ENCODE assay signal across 17 cellular contexts in the genomic region with DNA sequence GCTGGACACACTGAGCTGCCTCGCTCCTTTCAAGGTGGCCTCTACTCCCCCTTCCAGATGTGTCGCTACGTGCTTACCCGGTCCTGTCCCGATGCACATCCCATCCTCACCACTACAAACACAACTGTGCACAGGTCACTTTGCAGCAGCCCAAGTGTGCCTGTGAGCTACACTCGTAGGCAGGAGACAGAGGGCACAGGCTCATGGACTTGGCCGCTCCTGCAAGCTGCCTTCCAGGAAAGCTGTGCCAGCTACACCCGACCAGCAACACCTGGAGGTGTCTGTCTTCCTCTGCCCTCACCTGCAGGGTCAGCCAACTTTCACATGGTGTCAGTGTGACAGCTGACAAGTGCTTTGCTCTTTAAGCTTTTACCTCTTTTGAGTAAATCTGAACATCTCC. TPM values are rescaled to one million over a fixed set of nuclear protein-coding genes. Genes with fewer than 3 reads are reported as not detected.
DNase-seq lines count a peak whose midpoint lies in the region; ATAC-seq, FAIRE-seq and TF ChIP-seq lines count a peak whose summit lies in the region.
"Had no signal": no experiment of that assay in that cellular context is flagged by ENCODE, and none has a peak within 500 bp of the region (broad histone marks: within the 10 kb centered on the region; RNA-seq: fewer than 3 reads in every experiment).

No MANE protein-coding gene starts in this region.

- peak overlapping the region; percentile 89 for H3K14ac ChIP-seq in neuronal stem cell (ENCODE audit: low read length)

- DNase-seq in right cardiac atrium = no peak
- no peak for DNase-seq in cardiac septum (ENCODE audit: low spot score)
- no peak for DNase-seq in bronchial epithelial cell (ENCODE audit: low read depth)
- DNase-seq in neuronal stem cell (ENCODE audit: low spot score) = no peak
- DNase-seq in stimulated activated effector memory CD8-positive, alpha-beta T cell treated with anti-CD3 and anti-CD28 coated beads, Interleukin-12 subunit alpha, Interleukin-12 subunit beta, amount 100 ng/mL, for 72 hours (ENCODE audit: low spot score in 2 of 2) = no peak
- no peak for DNase-seq in NCI-H526 treated with DMSO at 0.1 percent for 48 hours (lab: John Stamatoyannopoulos, UW)
- DNase-seq: CD4-positive, alpha-beta memory T cell; EL; H7; NCI-H1436; NCI-H2029 treated with DMSO at 0.1 percent for 48 hours; NCI-H524; NK-92 treated with Interleukin-12 subunit alpha and Interleukin-12 subunit beta, amount 100 ng/mL, for 24 hours had no signal

- H3K79me1 ChIP-seq in neuronal stem cell (ENCODE audit: low read depth, low read length) = peaks cover 3% of the 10 kb centered on the region

- FAIRE-seq in bronchial epithelial cell (lab: Jason Lieb, UNC) = peak; percentile 50
- FAIRE-seq: D721Med, HTR-8/SVneo had no signal

- H3K9me3 Mint-ChIP-seq in stimulated activated effector memory CD8-positive, alpha-beta T cell treated with anti-CD3 and anti-CD28 coated beads, Interleukin-12 subunit alpha, Interleukin-12 subunit beta, amount 100 ng/mL, for 72 hours = no peaks in the 10 kb centered on the region
- H3K9me3 Mint-ChIP-seq: CD4-positive, alpha-beta memory T cell had no signal

- H2BK15ac ChIP-seq in neuronal stem cell (ENCODE audit: low read length) = no peak overlapping the region

- H3K27me3 ChIP-seq in right cardiac atrium (ENCODE audit: control insufficient read depth, insufficient read depth) (no peaks in the 10 kb centered on the region), bronchial epithelial cell (ENCODE audit: control insufficient read depth, insufficient read depth, low read length) (no peaks in the 10 kb centered on the region), neuronal stem cell (ENCODE audit: control insufficient read depth in 3 of 3, insufficient read depth in 3 of 3, low read depth in 1 of 3, low read length in 3 of 3) (no peaks in the 10 kb centered on the region)

- H3K27ac ChIP-seq in right cardiac atrium (ENCODE audit: low read length) (no peak overlapping the region), neuronal stem cell (replicated peaks; ENCODE audit: low read length) (no peak overlapping the region)

- intact Hi-C loops in right cardiac atrium (cut with DNase I) (no loop called here), cardiac septum (cut with DNase I) (no loop called here)

- H3K27ac Mint-ChIP-seq in stimulated activated effector memory CD8-positive, alpha-beta T cell treated with anti-CD3 and anti-CD28 coated beads, Interleukin-12 subunit alpha, Interleukin-12 subunit beta, amount 100 ng/mL, for 72 hours = peak overlapping the region; percentile 71

- H3K9ac ChIP-seq in neuronal stem cell (ENCODE audit: low read depth, low read length, poor library complexity) = no peak overlapping the region

- peaks cover 7% of the 10 kb centered on the region for H3K4me1 Mint-ChIP-seq in stimulated activated effector memory CD8-positive, alpha-beta T cell treated with anti-CD3 and anti-CD28 coated beads, Interleukin-12 subunit alpha, Interleukin-12 subunit beta, amount 100 ng/mL, for 72 hours

- no peak overlapping the region for H4K91ac ChIP-seq in neuronal stem cell (ENCODE audit: low read depth, low read length, poor library complexity)

- 86% methylated on average over 8 of the region's 8 CpGs for WGBS in right cardiac atrium
- no CpG with 5 or more reads among the region's 8 CpGs for WGBS in neuronal stem cell (ENCODE audit: extremely low coverage in 2 of 2, insufficient read length in 2 of 2, insufficient replicate concordance in 1 of 2), 2 donors

- H3K36me3 Mint-ChIP-seq in stimulated activated effector memory CD8-positive, alpha-beta T cell treated with anti-CD3 and anti-CD28 coated beads, Interleukin-12 subunit alpha, Interleukin-12 subunit beta, amount 100 ng/mL, for 72 hours = peaks cover 86% of the 10 kb centered on the region

- no peak overlapping the region for H2BK5ac ChIP-seq in neuronal stem cell (ENCODE audit: low read length)

- ATAC-seq in right cardiac atrium (peak; percentile 32 to 51), HG02623 (IDR thresholded peaks at IDR 0.05; ENCODE audit: unreplicated experiment) (no peak), HG03045 (IDR thresholded peaks at IDR 0.05; ENCODE audit: unreplicated experiment) (no peak)
- ATAC-seq in stimulated activated effector memory CD8-positive, alpha-beta T cell treated with anti-CD3 and anti-CD28 coated beads, Interleukin-12 subunit alpha, Interleukin-12 subunit beta, amount 100 ng/mL, for 72 hours = no peak

- peak overlapping the region; percentile 64 for H3K18ac ChIP-seq in neuronal stem cell (ENCODE audit: low read length)

- peak overlapping the region; percentile 61 for H2BK120ac ChIP-seq in neuronal stem cell (ENCODE audit: low read depth, low read length)

- H2BK12ac ChIP-seq in neuronal stem cell (ENCODE audit: low read length) = peak overlapping the region; percentile 41

- H2AK5ac ChIP-seq in neuronal stem cell (ENCODE audit: low read depth, low read length) = no peak overlapping the region

- H3K9me3 ChIP-seq in right cardiac atrium (ENCODE audit: control insufficient read depth, low read length) (no peaks in the 10 kb centered on the region), neuronal stem cell (replicated peaks in 1 of 2; ENCODE audit: control insufficient read depth in 2 of 2, insufficient read depth in 1 of 2, low read depth in 1 of 2, low read length in 2 of 2) (no peaks in the 10 kb centered on the region)

- peak overlapping the region; percentile 91 for H3K23ac ChIP-seq in neuronal stem cell (ENCODE audit: low read depth, low read length, poor library complexity)

- H3K4ac ChIP-seq in neuronal stem cell (ENCODE audit: low read length) = no peak overlapping the region

- no peak overlapping the region for H4K8ac ChIP-seq in neuronal stem cell (ENCODE audit: low read depth, low read length)

- H2AFZ ChIP-seq in neuronal stem cell (ENCODE audit: low read length) = no peak overlapping the region

- no peak overlapping the region for H3K4me2 ChIP-seq in neuronal stem cell (ENCODE audit: insufficient read depth, low read length, poor library complexity, severe bottlenecking)

- H3K4me3 ChIP-seq in right cardiac atrium (ENCODE audit: low read length) (no peak overlapping the region), bronchial epithelial cell (ENCODE audit: low read depth, low read length) (no peak overlapping the region), neuronal stem cell (ENCODE audit: low read length in 2 of 2) (no peak overlapping the region)

- TF ChIP-seq CTCF in bronchial epithelial cell (IDR thresholded peaks at IDR 0.05; ENCODE audit: insufficient read depth, low read length, severe bottlenecking) = no peak

- H3K4me1 ChIP-seq in right cardiac atrium (ENCODE audit: control insufficient read depth, insufficient read depth, low read length) = no peaks in the 10 kb centered on the region
- H3K4me1 ChIP-seq in neuronal stem cell (ENCODE audit: control insufficient read depth in 2 of 2, insufficient read depth in 1 of 2, low read depth in 1 of 2, low read length in 2 of 2) = no peaks in the 10 kb centered on the region

- peaks cover 11% of the 10 kb centered on the region for H3K36me3 ChIP-seq in bronchial epithelial cell (ENCODE audit: control insufficient read depth, insufficient read depth, low read length)
- H3K36me3 ChIP-seq in neuronal stem cell (replicated peaks in 1 of 2; ENCODE audit: control insufficient read depth in 2 of 2, insufficient read depth in 2 of 2, low read length in 2 of 2) = peaks cover 16 to 81% of the 10 kb centered on the region in 2 donors

- no peak overlapping the region for H3K4me3 Mint-ChIP-seq in stimulated activated effector memory CD8-positive, alpha-beta T cell treated with anti-CD3 and anti-CD28 coated beads, Interleukin-12 subunit alpha, Interleukin-12 subunit beta, amount 100 ng/mL, for 72 hours
- H3K4me3 Mint-ChIP-seq: CD4-positive, alpha-beta memory T cell had no signal

RNA-seq across cellular contexts. Expression of a gene that starts 15.4 kb away (rescaled TPM):
- total RNA-seq in right cardiac atrium (10 to 100 TPM; 36.5 to 50.2 (median 37.4) TPM), cardiac septum (48.3 TPM), bronchial epithelial cell (108 and 152 TPM in 2 replicates)
- 51.0 TPM for polyA plus RNA-seq in right cardiac atrium
- polyA plus RNA-seq in neuronal stem cell (2013, experiment 1 of 2) = 24.9 TPM
- 24.3 TPM for polyA plus RNA-seq in neuronal stem cell (2013, experiment 2 of 2)

RNA-seq across cellular contexts. Expression of a gene that starts 23.0 kb away (rescaled TPM):
- 1 to 10 TPM; 6.2 to 8.7 (median 7.7) TPM for total RNA-seq in right cardiac atrium
- polyA plus RNA-seq in right cardiac atrium = 6.6 TPM
- total RNA-seq in cardiac septum = 6.6 TPM
- 13.4 and 19.1 TPM in 2 replicates for total RNA-seq in bronchial epithelial cell
- polyA plus RNA-seq in neuronal stem cell (2013, experiment 1 of 2) = 23.9 TPM
- 24.7 TPM for polyA plus RNA-seq in neuronal stem cell (2013, experiment 2 of 2)

Comparison
In these comparisons a context has a peak if more than half of its experiments do, and no peak if none do; other contexts are left out.
1. ATAC-seq: peak in right cardiac atrium (2 of 2); none in stimulated activated effector memory CD8-positive, alpha-beta T cell treated with anti-CD3 and anti-CD28 coated beads, Interleukin-12 subunit alpha, Interleukin-12 subunit beta, amount 100 ng/mL, for 72 hours (single experiment), HG02623 (single experiment) and HG03045 (single experiment).